ENCODE assay signal across 8 cellular contexts in genomic region chrX:154371771-154372300, GRCh38. TPM values are rescaled to one million over a fixed set of nuclear protein-coding genes. Genes with fewer than 3 reads are reported as not detected.
DNase-seq lines count a peak whose midpoint lies in the region; ATAC-seq and TF ChIP-seq lines count a peak whose summit lies in the region.

No MANE protein-coding gene starts in this region.

- intact Hi-C loops in mammary epithelial cell (cut with micrococcal nuclease), result loop anchor here (10.0 kb wide), 1 partner anchor 73 kb away; the partner anchor contains the start of gene FAM50A

- H4K20me1 ChIP-seq in mammary epithelial cell (ENCODE audit: insufficient read depth, low read length), result no peaks in the 10 kb centered on the region

- ATAC-seq in HG03139 (IDR thresholded peaks at IDR 0.05; ENCODE audit: unreplicated experiment), result peak; percentile 4
- ATAC-seq in naive thymus-derived CD8-positive, alpha-beta T cell, result peak; percentile 0 to 2
- ATAC-seq in GM21723 (IDR thresholded peaks at IDR 0.05; ENCODE audit: unreplicated experiment), result no peak
- no peak for ATAC-seq in GM21529 (IDR thresholded peaks at IDR 0.05; ENCODE audit: unreplicated experiment)

- H3K36me3 Mint-ChIP-seq in naive thymus-derived CD8-positive, alpha-beta T cell, result peaks cover 0 to 10% (median 0%) of the 10 kb centered on the region in 3 donors

- H3K4me1 Mint-ChIP-seq in naive thymus-derived CD8-positive, alpha-beta T cell, result peaks cover 4 to 30% (median 22%) of the 10 kb centered on the region in 4 donors

- no peak overlapping the region for H3K27ac ChIP-seq in mammary epithelial cell (ENCODE audit: insufficient read depth, low read depth, low read length)

- peaks cover 49% of the 10 kb centered on the region for H3K79me2 ChIP-seq in mammary epithelial cell (ENCODE audit: insufficient read depth, low read length)

- H3K9ac ChIP-seq in mammary epithelial cell (ENCODE audit: insufficient read depth, low read length), result peak overlapping the region; percentile 17

- peak overlapping the region; percentile 34; the same call in 1 of the 2 replicates for H3K4me3 ChIP-seq in GM08714 (ENCODE audit: low read length)
- peak overlapping the region; percentile 33 to 57 (median 52) for H3K4me3 ChIP-seq in mammary epithelial cell (replicated peaks in 1 of 3; ENCODE audit: insufficient read depth in 1 of 3, low read depth in 2 of 3, low read length in 3 of 3)

- dilution Hi-C loops in mammary epithelial cell (cut with HindIII; ENCODE audit: low sequenced_read_pairs), result no loop called here

- peaks cover 2% of the 10 kb centered on the region for H3K36me3 ChIP-seq in mammary epithelial cell (ENCODE audit: insufficient read depth, low read length)

- H3K9me3 ChIP-seq in mammary epithelial cell (replicated peaks; ENCODE audit: insufficient read depth, low read length), result peaks cover 2% of the 10 kb centered on the region

- CTCF ChIA-PET in mammary epithelial cell (lab: Charles Lee; ENCODE audit: low non-redundant PET), result no interaction called here

- H3K9me3 Mint-ChIP-seq in naive thymus-derived CD8-positive, alpha-beta T cell, result no peaks in the 10 kb centered on the region

- BruUV-seq in mammary epithelial cell (replicated peaks; lab: Mats Ljungman, UMichigan), result no TSS peak

- peak overlapping the region; percentile 55 to 90 (median 74) for H3K4me3 Mint-ChIP-seq in naive thymus-derived CD8-positive, alpha-beta T cell

- in situ Hi-C loops in mammary epithelial cell (cut with MboI; ENCODE audit: low sequenced_read_pairs in 2 of 2), result loop anchor here in 1 of 2 donors (10.0 kb wide), 1 partner anchor 153 kb away; no protein-coding TSS in a partner anchor

- no peak for DNase-seq in mammary epithelial cell
- DNase-seq in naive thymus-derived CD8-positive, alpha-beta T cell, result peak in 1 of 10 donors; percentile 53
- no peak for DNase-seq in central memory CD4-positive, alpha-beta T cell
- DNase-seq in activated CD4-positive, alpha-beta T cell treated with anti-CD3 and anti-CD28 coated beads for 1 hour, result no peak

- POLR2A ChIA-PET in naive thymus-derived CD8-positive, alpha-beta T cell (lab: Charles Lee), result interaction anchor here (0.6 to 3.6 kb wide), 4 partner anchors 9 to 118 kb away, joined by 3 to 29 read pairs (median 6); partner anchors contain the start of genes RPL10 and SLC10A3

- no peak for TF ChIP-seq CTCF in mammary epithelial cell (conservative IDR thresholded peaks at IDR 0.05 in 1 of 2, IDR thresholded peaks at IDR 0.05 in 1 of 2; ENCODE audit: extremely low read depth in 1 of 2, insufficient read depth in 1 of 2, low read depth in 1 of 2, low read length in 2 of 2)

- H2AFZ ChIP-seq in mammary epithelial cell (ENCODE audit: low read depth, low read length), result no peak overlapping the region

- H3K4me1 ChIP-seq in mammary epithelial cell (ENCODE audit: insufficient read depth, low read length), result peaks cover 41% of the 10 kb centered on the region

- H3K4me2 ChIP-seq in mammary epithelial cell (ENCODE audit: insufficient read depth, low read depth, low read length), result peak overlapping the region; percentile 78

- no peaks in the 10 kb centered on the region for H3K27me3 ChIP-seq in mammary epithelial cell (ENCODE audit: insufficient read depth, low read length)

- WGBS in mammary epithelial cell (ENCODE audit: low coverage, missing lambda C conversion rate), result 42% methylated on average over 15 of the region's 45 CpGs

- H3K27ac Mint-ChIP-seq in naive thymus-derived CD8-positive, alpha-beta T cell, result peak overlapping the region in 5 of 10 donors; percentile 75 to 93 (median 89)

- no peaks in the 10 kb centered on the region for H3K27me3 Mint-ChIP-seq in naive thymus-derived CD8-positive, alpha-beta T cell

RNA-seq across cellular contexts. Expression of gene FLNA, which starts 2.6 kb away (rescaled TPM):
- 1,000 to 10,000 TPM; 1,826 to 3,975 TPM for total RNA-seq in mammary epithelial cell
- polyA plus RNA-seq in mammary epithelial cell, result 681 TPM
- polyA minus RNA-seq in mammary epithelial cell, result 2,798 TPM
- total RNA-seq in naive thymus-derived CD8-positive, alpha-beta T cell, result 100 to 1,000 TPM; 613 to 633 TPM
- polyA plus RNA-seq in naive thymus-derived CD8-positive, alpha-beta T cell, result 100 to 1,000 TPM; 156 to 341 (median 169) TPM

RNA-seq across cellular contexts. Expression of gene EMD, which starts 7.3 kb away (rescaled TPM):
- 10 to 100 TPM; 22.7 to 71.9 TPM for total RNA-seq in mammary epithelial cell
- 51.6 TPM for polyA plus RNA-seq in mammary epithelial cell
- 55.3 TPM for polyA minus RNA-seq in mammary epithelial cell
- total RNA-seq in naive thymus-derived CD8-positive, alpha-beta T cell, result 10 to 100 TPM; 90.4 to 95.4 TPM
- 10 to 100 TPM; 35.5 to 37.1 (median 35.7) TPM for polyA plus RNA-seq in naive thymus-derived CD8-positive, alpha-beta T cell

RNA-seq across cellular contexts. Expression of gene RPL10, which starts 26.3 kb away (rescaled TPM):
- 1,000 to 10,000 TPM; 1,996 to 2,155 TPM for total RNA-seq in mammary epithelial cell
- 5,021 TPM for polyA plus RNA-seq in mammary epithelial cell
- polyA minus RNA-seq in mammary epithelial cell, result 1,289 TPM
- 1,000 to 10,000 TPM; 4,733 to 4,862 TPM for total RNA-seq in naive thymus-derived CD8-positive, alpha-beta T cell
- polyA plus RNA-seq in naive thymus-derived CD8-positive, alpha-beta T cell, result 1,000 to 10,000 TPM; 5,585 to 7,081 (median 6,663) TPM

RNA-seq across cellular contexts. Expression of gene DNASE1L1, which starts 37.2 kb away (rescaled TPM):
- 10 to 100 TPM; 17.8 to 30.5 TPM for total RNA-seq in mammary epithelial cell
- 25.2 TPM for polyA plus RNA-seq in mammary epithelial cell
- polyA minus RNA-seq in mammary epithelial cell, result 20.6 TPM
- 10 to 100 TPM; 16.6 to 19.9 TPM for total RNA-seq in naive thymus-derived CD8-positive, alpha-beta T cell
- 10 to 100 TPM; 12.7 to 15.3 (median 12.8) TPM for polyA plus RNA-seq in naive thymus-derived CD8-positive, alpha-beta T cell

RNA-seq across cellular contexts. Expression of gene TAFAZZIN, which starts 39.5 kb away (rescaled TPM):
- 10 to 100 TPM; 19.5 to 31.0 TPM for total RNA-seq in mammary epithelial cell
- polyA plus RNA-seq in mammary epithelial cell, result 18.6 TPM
- polyA minus RNA-seq in mammary epithelial cell, result 22.8 TPM
- total RNA-seq in naive thymus-derived CD8-positive, alpha-beta T cell, result 100 to 1,000 TPM; 111 to 112 TPM
- 10 to 100 TPM; 29.3 to 39.8 (median 37.8) TPM for polyA plus RNA-seq in naive thymus-derived CD8-positive, alpha-beta T cell

Comparison
In these comparisons a context has a peak if more than half of its experiments do, and no peak if none do; other contexts are left out.
1. ATAC-seq: peak in HG03139 (single experiment) and naive thymus-derived CD8-positive, alpha-beta T cell (2 of 2); none in GM21723 (single experiment) and GM21529 (single experiment).